8 cellular contexts compared by ENCODE assay signal in the genomic region with DNA sequence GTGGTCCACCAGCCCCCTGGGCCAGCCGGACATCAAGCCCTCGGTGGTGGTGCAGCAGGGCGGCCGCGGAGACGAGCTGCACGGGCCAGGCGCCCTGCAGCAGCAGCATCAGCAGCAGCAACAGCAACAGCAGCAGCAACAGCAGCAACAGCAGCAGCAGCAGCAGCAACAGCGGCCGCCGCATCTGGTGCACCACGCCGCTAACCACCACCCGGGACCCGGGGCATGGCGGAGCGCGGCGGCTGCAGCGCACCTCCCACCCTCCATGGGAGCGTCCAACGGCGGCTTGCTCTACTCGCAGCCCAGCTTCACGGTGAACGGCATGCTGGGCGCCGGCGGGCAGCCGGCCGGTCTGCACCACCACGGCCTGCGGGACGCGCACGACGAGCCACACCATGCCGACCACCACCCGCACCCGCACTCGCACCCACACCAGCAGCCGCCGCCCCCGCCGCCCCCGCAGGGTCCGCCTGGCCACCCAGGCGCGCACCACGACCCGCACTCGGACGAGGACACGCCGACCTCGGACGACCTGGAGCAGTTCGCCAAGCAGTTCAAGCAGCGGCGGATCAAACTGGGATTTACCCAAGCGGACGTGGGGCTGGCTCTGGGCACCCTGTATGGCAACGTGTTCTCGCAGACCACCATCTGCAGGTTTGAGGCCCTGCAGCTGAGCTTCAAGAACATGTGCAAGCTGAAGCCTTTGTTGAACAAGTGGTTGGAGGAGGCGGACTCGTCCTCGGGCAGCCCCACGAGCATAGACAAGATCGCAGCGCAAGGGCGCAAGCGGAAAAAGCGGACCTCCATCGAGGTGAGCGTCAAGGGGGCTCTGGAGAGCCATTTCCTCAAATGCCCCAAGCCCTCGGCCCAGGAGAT. TPM values are rescaled to one million over a fixed set of nuclear protein-coding genes. Genes with fewer than 3 reads are reported as not detected.
A peak's percentile ranks its signal among the peaks of the same experiment; 100 is the strongest.
DNase-seq lines count a peak whose midpoint lies in the region; ATAC-seq and TF ChIP-seq lines count a peak whose summit lies in the region.

No MANE protein-coding gene starts in this region.

- peak overlapping the region; percentile 60 for H3K4me3 ChIP-seq in Jurkat, Clone E6-1 (ENCODE audit: low read length)
- H3K4me3 ChIP-seq in ovary = peak overlapping the region; percentile 58

- H3K36me3 ChIP-seq in ovary = no peaks in the 10 kb centered on the region

- no peak for TF ChIP-seq POLR2A in ovary (IDR thresholded peaks at IDR 0.05)

- H3K9me3 ChIP-seq in ovary = no peaks in the 10 kb centered on the region

- H3K27me3 Mint-ChIP-seq in central memory CD8-positive, alpha-beta T cell = peaks cover 93% of the 10 kb centered on the region

- H3K27ac Mint-ChIP-seq in central memory CD8-positive, alpha-beta T cell (ENCODE audit: low read depth) = no peak overlapping the region

- peak overlapping the region; percentile 89 for H3K4me3 Mint-ChIP-seq in central memory CD8-positive, alpha-beta T cell

- intact Hi-C loops in ovary (cut with DNase I) = loop anchor here in 1 of 4 donors (10.0 kb wide), 1 partner anchor 1341 kb away; no protein-coding TSS in a partner anchor

- no peak for TF ChIP-seq CTCF in ovary (IDR thresholded peaks at IDR 0.05)

- peaks cover 6% of the 10 kb centered on the region for H3K27me3 ChIP-seq in ovary

- ATAC-seq in central memory CD8-positive, alpha-beta T cell (replicated peaks; ENCODE audit: extremely low read depth, poor library complexity, severe bottlenecking) = no peak
- ATAC-seq in GM21529 (IDR thresholded peaks at IDR 0.05; ENCODE audit: unreplicated experiment) = no peak

- WGBS in ovary, 3 donors = 1 to 3% (median 2%) methylated on average over 33 to 76 of the region's 76 CpGs

- H3K4me1 Mint-ChIP-seq in central memory CD8-positive, alpha-beta T cell = peaks cover 48% of the 10 kb centered on the region

- H3K9me3 Mint-ChIP-seq in central memory CD8-positive, alpha-beta T cell = no peaks in the 10 kb centered on the region

- no peak overlapping the region for H3K27ac ChIP-seq in ovary

- no peak for TF ChIP-seq EP300 in ovary (IDR thresholded peaks at IDR 0.05)

- peak; percentile 51 for DNase-seq in DMS79 treated with DMSO at 0.1 percent for 48 hours (lab: John Stamatoyannopoulos, UW)
- no peak for DNase-seq in Jurkat, Clone E6-1 (ENCODE audit: low read depth, low spot score)
- no peak for DNase-seq in central memory CD8-positive, alpha-beta T cell (ENCODE audit: low spot score in 2 of 2)
- peak in 2 of 5 donors; percentile 27 to 34 for DNase-seq in ovary
- DNase-seq in NK-92 treated with Interleukin-12 subunit alpha and Interleukin-12 subunit beta, amount 100 ng/mL, for 24 hours (lab: John Stamatoyannopoulos, UW) = no peak
- DNase-seq in superior temporal gyrus (ENCODE audit: extremely low spot score) = no peak
- DNase-seq in stimulated activated CD8-positive, alpha-beta memory T cell treated with anti-CD3 and anti-CD28 coated beads, Interleukin-4, amount 100 ng/mL, for 48 hours = no peak

- peaks cover 12% of the 10 kb centered on the region for H3K4me1 ChIP-seq in ovary (ENCODE audit: insufficient read depth)

- peaks cover 14% of the 10 kb centered on the region for H3K36me3 Mint-ChIP-seq in central memory CD8-positive, alpha-beta T cell (ENCODE audit: insufficient read depth)

RNA-seq across cellular contexts. Expression of gene POU3F2, which starts 1.0 kb away (rescaled TPM):
- polyA plus RNA-seq in Jurkat, Clone E6-1 (2012; ENCODE audit: insufficient read depth, insufficient read length) = 13.2 TPM
- not detected for total RNA-seq in ovary
- under 1 TPM in 1 of 2 donors, not detected in 1; 0.02 TPM for polyA plus RNA-seq in ovary
